1 cellular context compared by ENCODE assay signal in the genomic region with DNA sequence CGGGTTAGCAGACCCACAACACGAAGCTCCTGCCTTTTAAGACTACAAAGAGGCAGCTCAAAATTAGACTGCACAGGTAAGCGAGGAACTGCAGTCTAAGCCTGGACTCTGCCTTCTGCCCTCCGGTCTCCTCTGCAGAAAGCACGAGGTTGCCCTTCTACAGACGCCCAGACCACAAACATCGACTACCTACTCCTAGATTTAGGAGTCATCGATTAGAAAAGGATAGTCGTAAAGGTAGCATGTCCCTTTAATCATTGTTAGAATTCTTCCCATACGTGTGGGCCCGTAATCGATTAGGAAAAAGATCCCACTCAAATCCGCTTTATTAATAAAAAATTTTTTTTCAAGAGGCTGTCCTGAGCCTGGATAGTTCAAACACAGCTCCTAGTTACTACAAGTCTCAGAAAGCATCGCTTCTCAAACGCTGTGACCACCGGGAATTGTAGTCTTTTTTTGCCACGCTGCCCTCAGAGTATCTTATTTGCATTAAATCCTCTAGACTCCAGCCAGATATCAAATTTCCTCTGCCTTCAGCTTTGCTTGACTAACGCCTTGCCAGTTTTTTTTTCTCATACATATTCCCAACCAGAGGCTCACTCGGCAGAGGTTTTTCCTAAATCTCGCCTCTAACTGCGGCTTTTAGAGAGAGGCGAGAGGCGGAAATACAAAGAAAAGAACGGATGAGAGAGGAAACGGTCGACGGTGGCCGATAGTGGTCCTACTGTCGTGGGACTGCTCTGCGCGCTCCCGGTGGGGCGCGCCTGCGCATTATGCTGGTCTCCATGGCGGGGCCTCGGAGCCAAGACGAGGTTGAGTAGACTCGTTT.
A peak's percentile ranks its signal among the peaks of the same experiment; 100 is the strongest.
TF ChIP-seq lines count a peak whose summit lies in the region.

A gene with protein sequence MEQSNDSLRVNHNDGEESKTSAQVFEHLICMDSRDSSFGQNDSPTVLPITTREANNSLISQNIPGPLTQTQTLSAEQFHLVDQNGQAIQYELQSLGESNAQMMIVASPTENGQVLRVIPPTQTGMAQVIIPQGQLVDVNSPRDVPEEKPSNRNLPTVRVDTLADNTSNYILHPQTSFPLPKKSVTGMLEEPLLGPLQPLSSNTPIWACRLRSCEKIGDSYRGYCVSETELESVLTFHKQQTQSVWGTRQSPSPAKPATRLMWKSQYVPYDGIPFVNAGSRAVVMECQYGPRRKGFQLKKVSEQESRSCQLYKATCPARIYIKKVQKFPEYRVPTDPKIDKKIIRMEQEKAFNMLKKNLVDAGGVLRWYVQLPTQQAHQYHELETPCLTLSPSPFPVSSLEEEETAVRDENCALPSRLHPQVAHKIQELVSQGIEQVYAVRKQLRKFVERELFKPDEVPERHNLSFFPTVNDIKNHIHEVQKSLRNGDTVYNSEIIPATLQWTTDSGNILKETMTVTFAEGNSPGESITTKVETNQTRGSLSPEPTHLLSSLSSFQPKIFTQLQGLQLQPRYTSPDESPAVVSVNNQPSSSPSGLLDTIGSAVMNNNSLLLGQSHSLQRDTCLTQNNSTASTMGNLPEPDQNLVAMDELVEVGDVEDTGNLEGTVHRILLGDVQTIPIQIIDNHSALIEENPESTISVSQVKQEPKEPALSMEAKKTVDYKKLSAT (plus strand): TSS at position 763 of the 829 bp plus-strand sequence. CDS start 29,628 bp downstream, outside the sequence.
A gene (minus strand): TSS at position 161 of the 829 bp plus-strand sequence. CDS start 197 bp downstream, outside the sequence.

TF ChIP-seq in K562, 482 proteins besides CTCF, POLR2A, EP300 and RAD21 (continued from another document and continues in another):
- TF ChIP-seq, protein P1, sequence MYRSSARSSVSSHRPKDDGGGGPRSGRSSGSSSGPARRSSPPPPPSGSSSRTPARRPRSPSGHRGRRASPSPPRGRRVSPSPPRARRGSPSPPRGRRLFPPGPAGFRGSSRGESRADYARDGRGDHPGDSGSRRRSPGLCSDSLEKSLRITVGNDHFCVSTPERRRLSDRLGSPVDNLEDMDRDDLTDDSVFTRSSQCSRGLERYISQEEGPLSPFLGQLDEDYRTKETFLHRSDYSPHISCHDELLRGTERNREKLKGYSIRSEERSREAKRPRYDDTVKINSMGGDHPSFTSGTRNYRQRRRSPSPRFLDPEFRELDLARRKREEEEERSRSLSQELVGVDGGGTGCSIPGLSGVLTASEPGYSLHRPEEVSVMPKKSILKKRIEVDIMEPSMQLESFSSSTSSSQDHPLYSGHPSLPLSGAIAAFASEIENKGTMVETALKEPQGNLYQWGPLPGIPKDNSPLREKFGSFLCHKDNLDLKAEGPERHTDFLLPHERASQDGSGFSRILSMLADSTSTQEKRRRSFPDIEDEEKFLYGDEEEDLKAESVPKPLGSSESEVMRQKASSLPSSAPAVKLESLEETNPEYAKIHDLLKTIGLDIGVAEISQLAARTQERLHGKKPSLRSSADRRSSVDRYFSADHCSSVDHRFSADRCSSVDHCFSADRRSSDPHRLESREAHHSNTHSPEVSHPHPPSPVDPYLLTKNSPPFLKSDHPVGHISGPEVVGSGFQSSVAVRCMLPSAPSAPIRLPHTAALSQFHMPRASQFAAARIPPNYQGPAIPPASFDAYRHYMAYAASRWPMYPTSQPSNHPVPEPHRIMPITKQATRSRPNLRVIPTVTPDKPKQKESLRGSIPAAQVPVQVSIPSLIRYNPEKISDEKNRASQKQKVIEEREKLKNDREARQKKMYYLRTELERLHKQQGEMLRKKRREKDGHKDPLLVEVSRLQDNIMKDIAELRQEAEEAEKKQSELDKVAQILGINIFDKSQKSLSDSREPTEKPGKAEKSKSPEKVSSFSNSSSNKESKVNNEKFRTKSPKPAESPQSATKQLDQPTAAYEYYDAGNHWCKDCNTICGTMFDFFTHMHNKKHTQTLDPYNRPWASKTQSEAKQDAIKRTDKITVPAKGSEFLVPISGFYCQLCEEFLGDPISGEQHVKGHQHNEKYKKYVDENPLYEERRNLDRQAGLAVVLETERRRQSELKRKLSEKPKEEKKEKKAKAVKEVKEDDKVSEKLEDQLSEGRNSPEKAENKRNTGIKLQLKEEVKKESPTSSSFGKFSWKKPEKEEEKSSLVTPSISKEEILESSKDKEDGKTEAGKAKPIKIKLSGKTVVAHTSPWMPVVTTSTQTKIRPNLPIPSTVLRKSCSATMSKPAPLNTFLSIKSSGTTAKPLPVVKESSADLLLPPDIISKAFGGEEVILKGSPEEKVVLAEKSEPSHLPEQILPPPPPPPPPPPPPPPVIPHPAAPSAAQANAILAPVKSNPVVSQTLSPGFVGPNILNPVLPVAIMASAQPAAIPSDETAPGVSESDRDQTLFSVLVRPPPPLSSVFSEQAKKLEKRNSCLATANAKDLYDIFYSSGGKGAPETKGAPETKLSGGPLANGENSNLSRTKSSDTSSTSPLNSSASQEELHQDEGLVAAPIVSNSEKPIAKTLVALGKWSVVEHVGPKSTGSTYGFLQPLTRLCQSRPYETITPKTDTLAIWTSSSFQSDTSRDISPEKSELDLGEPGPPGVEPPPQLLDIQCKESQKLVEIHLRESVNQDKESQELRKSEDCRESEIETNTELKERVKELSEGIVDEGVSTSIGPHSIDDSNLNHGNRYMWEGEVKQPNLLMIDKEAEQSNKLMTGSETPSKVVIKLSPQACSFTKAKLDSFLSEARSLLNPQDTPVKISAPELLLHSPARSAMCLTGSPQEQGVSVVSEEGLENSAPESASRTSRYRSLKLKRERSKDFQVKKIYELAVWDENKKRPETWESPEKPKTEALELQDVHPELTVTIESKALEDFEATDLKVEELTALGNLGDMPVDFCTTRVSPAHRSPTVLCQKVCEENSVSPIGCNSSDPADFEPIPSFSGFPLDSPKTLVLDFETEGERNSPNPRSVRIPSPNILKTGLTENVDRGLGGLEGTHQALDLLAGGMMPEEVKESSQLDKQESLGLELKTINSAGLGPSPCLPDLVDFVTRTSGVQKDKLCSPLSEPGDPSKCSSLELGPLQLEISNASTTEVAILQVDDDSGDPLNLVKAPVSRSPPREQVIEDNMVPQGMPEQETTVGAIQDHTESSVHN (IDR thresholded peaks at IDR 0.05; ENCODE audit: borderline replicate concordance in 1 of 2, low read depth in 1 of 2): no peak
- no peak for TF ChIP-seq NR4A1 (CRISPR knock-in tag; IDR thresholded peaks at IDR 0.05)
- no peak for TF ChIP-seq NR4A1 (tag; IDR thresholded peaks at IDR 0.05)
- TF ChIP-seq, protein P2, sequence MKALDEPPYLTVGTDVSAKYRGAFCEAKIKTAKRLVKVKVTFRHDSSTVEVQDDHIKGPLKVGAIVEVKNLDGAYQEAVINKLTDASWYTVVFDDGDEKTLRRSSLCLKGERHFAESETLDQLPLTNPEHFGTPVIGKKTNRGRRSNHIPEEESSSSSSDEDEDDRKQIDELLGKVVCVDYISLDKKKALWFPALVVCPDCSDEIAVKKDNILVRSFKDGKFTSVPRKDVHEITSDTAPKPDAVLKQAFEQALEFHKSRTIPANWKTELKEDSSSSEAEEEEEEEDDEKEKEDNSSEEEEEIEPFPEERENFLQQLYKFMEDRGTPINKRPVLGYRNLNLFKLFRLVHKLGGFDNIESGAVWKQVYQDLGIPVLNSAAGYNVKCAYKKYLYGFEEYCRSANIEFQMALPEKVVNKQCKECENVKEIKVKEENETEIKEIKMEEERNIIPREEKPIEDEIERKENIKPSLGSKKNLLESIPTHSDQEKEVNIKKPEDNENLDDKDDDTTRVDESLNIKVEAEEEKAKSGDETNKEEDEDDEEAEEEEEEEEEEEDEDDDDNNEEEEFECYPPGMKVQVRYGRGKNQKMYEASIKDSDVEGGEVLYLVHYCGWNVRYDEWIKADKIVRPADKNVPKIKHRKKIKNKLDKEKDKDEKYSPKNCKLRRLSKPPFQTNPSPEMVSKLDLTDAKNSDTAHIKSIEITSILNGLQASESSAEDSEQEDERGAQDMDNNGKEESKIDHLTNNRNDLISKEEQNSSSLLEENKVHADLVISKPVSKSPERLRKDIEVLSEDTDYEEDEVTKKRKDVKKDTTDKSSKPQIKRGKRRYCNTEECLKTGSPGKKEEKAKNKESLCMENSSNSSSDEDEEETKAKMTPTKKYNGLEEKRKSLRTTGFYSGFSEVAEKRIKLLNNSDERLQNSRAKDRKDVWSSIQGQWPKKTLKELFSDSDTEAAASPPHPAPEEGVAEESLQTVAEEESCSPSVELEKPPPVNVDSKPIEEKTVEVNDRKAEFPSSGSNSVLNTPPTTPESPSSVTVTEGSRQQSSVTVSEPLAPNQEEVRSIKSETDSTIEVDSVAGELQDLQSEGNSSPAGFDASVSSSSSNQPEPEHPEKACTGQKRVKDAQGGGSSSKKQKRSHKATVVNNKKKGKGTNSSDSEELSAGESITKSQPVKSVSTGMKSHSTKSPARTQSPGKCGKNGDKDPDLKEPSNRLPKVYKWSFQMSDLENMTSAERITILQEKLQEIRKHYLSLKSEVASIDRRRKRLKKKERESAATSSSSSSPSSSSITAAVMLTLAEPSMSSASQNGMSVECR (CRISPR knock-in tag; IDR thresholded peaks at IDR 0.05): peak; percentile 67; the same call in 1 of the 2 replicates
- no peak for TF ChIP-seq YBX1 (IDR thresholded peaks at IDR 0.05)
- TF ChIP-seq, protein P3, sequence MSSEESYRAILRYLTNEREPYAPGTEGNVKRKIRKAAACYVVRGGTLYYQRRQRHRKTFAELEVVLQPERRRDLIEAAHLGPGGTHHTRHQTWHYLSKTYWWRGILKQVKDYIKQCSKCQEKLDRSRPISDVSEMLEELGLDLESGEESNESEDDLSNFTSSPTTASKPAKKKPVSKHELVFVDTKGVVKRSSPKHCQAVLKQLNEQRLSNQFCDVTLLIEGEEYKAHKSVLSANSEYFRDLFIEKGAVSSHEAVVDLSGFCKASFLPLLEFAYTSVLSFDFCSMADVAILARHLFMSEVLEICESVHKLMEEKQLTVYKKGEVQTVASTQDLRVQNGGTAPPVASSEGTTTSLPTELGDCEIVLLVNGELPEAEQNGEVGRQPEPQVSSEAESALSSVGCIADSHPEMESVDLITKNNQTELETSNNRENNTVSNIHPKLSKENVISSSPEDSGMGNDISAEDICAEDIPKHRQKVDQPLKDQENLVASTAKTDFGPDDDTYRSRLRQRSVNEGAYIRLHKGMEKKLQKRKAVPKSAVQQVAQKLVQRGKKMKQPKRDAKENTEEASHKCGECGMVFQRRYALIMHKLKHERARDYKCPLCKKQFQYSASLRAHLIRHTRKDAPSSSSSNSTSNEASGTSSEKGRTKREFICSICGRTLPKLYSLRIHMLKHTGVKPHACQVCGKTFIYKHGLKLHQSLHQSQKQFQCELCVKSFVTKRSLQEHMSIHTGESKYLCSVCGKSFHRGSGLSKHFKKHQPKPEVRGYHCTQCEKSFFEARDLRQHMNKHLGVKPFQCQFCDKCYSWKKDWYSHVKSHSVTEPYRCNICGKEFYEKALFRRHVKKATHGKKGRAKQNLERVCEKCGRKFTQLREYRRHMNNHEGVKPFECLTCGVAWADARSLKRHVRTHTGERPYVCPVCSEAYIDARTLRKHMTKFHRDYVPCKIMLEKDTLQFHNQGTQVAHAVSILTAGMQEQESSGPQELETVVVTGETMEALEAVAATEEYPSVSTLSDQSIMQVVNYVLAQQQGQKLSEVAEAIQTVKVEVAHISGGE (CRISPR knock-in tag; IDR thresholded peaks at IDR 0.05): no peak
- TF ChIP-seq MAFF (IDR thresholded peaks at IDR 0.05; ENCODE audit: low read length): no peak
- no peak for TF ChIP-seq ZNF699 (CRISPR knock-in tag; IDR thresholded peaks at IDR 0.05; ENCODE audit: insufficient replicate concordance)
- TF ChIP-seq EGR1 (conservative IDR thresholded peaks at IDR 0.05): no peak
- TF ChIP-seq, protein P4, sequence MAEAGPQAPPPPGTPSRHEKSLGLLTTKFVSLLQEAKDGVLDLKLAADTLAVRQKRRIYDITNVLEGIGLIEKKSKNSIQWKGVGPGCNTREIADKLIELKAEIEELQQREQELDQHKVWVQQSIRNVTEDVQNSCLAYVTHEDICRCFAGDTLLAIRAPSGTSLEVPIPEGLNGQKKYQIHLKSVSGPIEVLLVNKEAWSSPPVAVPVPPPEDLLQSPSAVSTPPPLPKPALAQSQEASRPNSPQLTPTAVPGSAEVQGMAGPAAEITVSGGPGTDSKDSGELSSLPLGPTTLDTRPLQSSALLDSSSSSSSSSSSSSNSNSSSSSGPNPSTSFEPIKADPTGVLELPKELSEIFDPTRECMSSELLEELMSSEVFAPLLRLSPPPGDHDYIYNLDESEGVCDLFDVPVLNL (CRISPR knock-in tag; IDR thresholded peaks at IDR 0.05; ENCODE audit: low read depth): no peak
- no peak for TF ChIP-seq HDAC8 (tag; IDR thresholded peaks at IDR 0.05)
- TF ChIP-seq, protein P5, sequence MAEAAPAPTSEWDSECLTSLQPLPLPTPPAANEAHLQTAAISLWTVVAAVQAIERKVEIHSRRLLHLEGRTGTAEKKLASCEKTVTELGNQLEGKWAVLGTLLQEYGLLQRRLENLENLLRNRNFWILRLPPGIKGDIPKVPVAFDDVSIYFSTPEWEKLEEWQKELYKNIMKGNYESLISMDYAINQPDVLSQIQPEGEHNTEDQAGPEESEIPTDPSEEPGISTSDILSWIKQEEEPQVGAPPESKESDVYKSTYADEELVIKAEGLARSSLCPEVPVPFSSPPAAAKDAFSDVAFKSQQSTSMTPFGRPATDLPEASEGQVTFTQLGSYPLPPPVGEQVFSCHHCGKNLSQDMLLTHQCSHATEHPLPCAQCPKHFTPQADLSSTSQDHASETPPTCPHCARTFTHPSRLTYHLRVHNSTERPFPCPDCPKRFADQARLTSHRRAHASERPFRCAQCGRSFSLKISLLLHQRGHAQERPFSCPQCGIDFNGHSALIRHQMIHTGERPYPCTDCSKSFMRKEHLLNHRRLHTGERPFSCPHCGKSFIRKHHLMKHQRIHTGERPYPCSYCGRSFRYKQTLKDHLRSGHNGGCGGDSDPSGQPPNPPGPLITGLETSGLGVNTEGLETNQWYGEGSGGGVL (CRISPR knock-in tag; IDR thresholded peaks at IDR 0.05): no peak
- no peak for TF ChIP-seq ZBTB1 (CRISPR knock-in tag; IDR thresholded peaks at IDR 0.05; ENCODE audit: borderline replicate concordance, low read depth)
- TF ChIP-seq NR2F6 (CRISPR knock-in tag; IDR thresholded peaks at IDR 0.05): no peak
- TF ChIP-seq ESRRB (CRISPR knock-in tag; IDR thresholded peaks at IDR 0.05; ENCODE audit: borderline replicate concordance): no peak
- TF ChIP-seq ZKSCAN8 (CRISPR knock-in tag; IDR thresholded peaks at IDR 0.05): no peak
- TF ChIP-seq, protein P6, sequence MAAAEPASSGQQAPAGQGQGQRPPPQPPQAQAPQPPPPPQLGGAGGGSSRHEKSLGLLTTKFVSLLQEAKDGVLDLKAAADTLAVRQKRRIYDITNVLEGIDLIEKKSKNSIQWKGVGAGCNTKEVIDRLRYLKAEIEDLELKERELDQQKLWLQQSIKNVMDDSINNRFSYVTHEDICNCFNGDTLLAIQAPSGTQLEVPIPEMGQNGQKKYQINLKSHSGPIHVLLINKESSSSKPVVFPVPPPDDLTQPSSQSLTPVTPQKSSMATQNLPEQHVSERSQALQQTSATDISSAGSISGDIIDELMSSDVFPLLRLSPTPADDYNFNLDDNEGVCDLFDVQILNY (CRISPR knock-in tag; IDR thresholded peaks at IDR 0.05): no peak
- no peak for TF ChIP-seq ZNF41 (CRISPR knock-in tag; conservative IDR thresholded peaks at IDR 0.05)
- TF ChIP-seq CXXC5 (CRISPR knock-in tag; IDR thresholded peaks at IDR 0.05): peak; percentile 33; the same call in 1 of the 2 replicates
- no peak for TF ChIP-seq ZNF23 (CRISPR knock-in tag; IDR thresholded peaks at IDR 0.05)
- no peak for TF ChIP-seq ZNF764 (CRISPR knock-in tag; IDR thresholded peaks at IDR 0.05; ENCODE audit: low read depth)
- TF ChIP-seq ZC3H4 (CRISPR knock-in tag; IDR thresholded peaks at IDR 0.05; ENCODE audit: borderline replicate concordance): no peak
- no peak for TF ChIP-seq ZBTB8A (IDR thresholded peaks at IDR 0.05; ENCODE audit: partially characterized antibody)
- no peak for TF ChIP-seq MCM3 (IDR thresholded peaks at IDR 0.05)
- TF ChIP-seq ZNF24 (IDR thresholded peaks at IDR 0.05): no peak
